In the genomic region with DNA sequence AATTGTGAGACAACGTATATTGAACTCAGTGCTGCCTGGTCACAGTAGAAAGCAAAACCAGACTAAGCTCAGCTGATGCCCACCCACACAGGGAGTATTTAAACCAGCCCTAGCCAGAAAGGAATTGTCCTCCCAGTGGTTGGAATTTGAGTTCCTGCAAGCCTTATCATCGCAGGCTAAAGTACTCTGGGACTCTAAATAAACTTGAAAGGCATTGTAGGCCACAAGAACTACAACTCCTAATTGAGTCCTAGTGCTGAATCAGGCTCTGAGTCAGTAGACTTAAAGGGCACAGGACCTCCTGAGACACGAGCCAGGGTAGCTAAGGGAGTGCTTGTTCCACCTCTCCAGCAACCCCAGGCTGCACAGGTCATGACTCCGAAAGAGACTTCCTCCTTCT, we compare ENCODE assay signal across 18 cellular contexts.
DNase-seq lines count a peak whose midpoint lies in the region; ATAC-seq, FAIRE-seq and TF ChIP-seq lines count a peak whose summit lies in the region.
"Had no signal": no experiment of that assay in that cellular context is flagged by ENCODE, and none has a peak within 500 bp of the region (broad histone marks: within the 10 kb centered on the region; RNA-seq: fewer than 3 reads in every experiment).

No MANE protein-coding gene starts in this region.

- H3K36me3 ChIP-seq in ACC112 (ENCODE audit: insufficient read depth, low read length): no peaks in the 10 kb centered on the region
- H3K36me3 ChIP-seq: upper lobe of left lung had no signal

- no peak overlapping the region for H3K4me3 ChIP-seq in ACC112 (ENCODE audit: low read depth, low read length)
- H3K4me3 ChIP-seq: PC-9, upper lobe of left lung had no signal

- FAIRE-seq in urothelium cell line (lab: Jason Lieb, UNC): no peak

- no peaks in the 10 kb centered on the region for H3K27me3 ChIP-seq in ACC112 (ENCODE audit: insufficient read depth, low read length)
- H3K27me3 ChIP-seq: upper lobe of left lung had no signal

- no peaks in the 10 kb centered on the region for H3K36me3 Mint-ChIP-seq in HFFc6 (ENCODE audit: low read depth)
- no peaks in the 10 kb centered on the region for H3K36me3 Mint-ChIP-seq in stimulated activated effector memory CD8-positive, alpha-beta T cell treated with anti-CD3 and anti-CD28 coated beads, Interleukin-12 subunit alpha, Interleukin-12 subunit beta, amount 100 ng/mL, for 72 hours

- peak overlapping the region; percentile 20 for H2AFZ ChIP-seq in ACC112 (ENCODE audit: low read length, unreplicated experiment)
- H2AFZ ChIP-seq: PC-9 had no signal

- peak overlapping the region; percentile 4; the same call in 1 of the 2 replicates for H3K27ac ChIP-seq in ACC112 (ENCODE audit: low read depth, low read length)
- H3K27ac ChIP-seq: PC-9 had no signal

- peaks cover 9% of the 10 kb centered on the region; the same call in 1 of the 2 replicates for H3K27me3 Mint-ChIP-seq in HFFc6 (ENCODE audit: insufficient read depth)
- H3K27me3 Mint-ChIP-seq: activated CD4-positive, alpha-beta T cell treated with anti-CD3 and anti-CD28 coated beads for 36 hours; activated naive CD8-positive, alpha-beta T cell treated with anti-CD3 and anti-CD28 coated beads, Interleukin-2, amount 50 U/mL, for 24 hours had no signal

- peaks cover 14% of the 10 kb centered on the region for H3K4me1 Mint-ChIP-seq in HFFc6 (ENCODE audit: low read depth)
- no peaks in the 10 kb centered on the region for H3K4me1 Mint-ChIP-seq in stimulated activated effector memory CD8-positive, alpha-beta T cell treated with anti-CD3 and anti-CD28 coated beads, Interleukin-12 subunit alpha, Interleukin-12 subunit beta, amount 100 ng/mL, for 72 hours
- H3K4me1 Mint-ChIP-seq: activated CD4-positive, alpha-beta T cell treated with anti-CD3 and anti-CD28 coated beads for 36 hours; activated naive CD8-positive, alpha-beta T cell treated with anti-CD3 and anti-CD28 coated beads, Interleukin-2, amount 50 U/mL, for 24 hours; natural killer cell had no signal

- peaks cover 8% of the 10 kb centered on the region for H3K4me1 ChIP-seq in ACC112 (ENCODE audit: control insufficient read depth, insufficient read depth, low read length, unreplicated experiment)

- H3K79me2 ChIP-seq in ACC112 (ENCODE audit: control insufficient read depth, insufficient read depth, low read length, unreplicated experiment): no peaks in the 10 kb centered on the region

- TF ChIP-seq CTCF in HFFc6 (IDR thresholded peaks at IDR 0.05): peak; percentile 47

- H3K9me3 Mint-ChIP-seq in HFFc6: no peaks in the 10 kb centered on the region
- H3K9me3 Mint-ChIP-seq in stimulated activated effector memory CD8-positive, alpha-beta T cell treated with anti-CD3 and anti-CD28 coated beads, Interleukin-12 subunit alpha, Interleukin-12 subunit beta, amount 100 ng/mL, for 72 hours: peaks cover 7% of the 10 kb centered on the region
- H3K9me3 Mint-ChIP-seq: activated naive CD8-positive, alpha-beta T cell treated with anti-CD3 and anti-CD28 coated beads, Interleukin-2, amount 50 U/mL, for 24 hours had no signal

- no peak for ATAC-seq in stimulated activated effector memory CD8-positive, alpha-beta T cell treated with anti-CD3 and anti-CD28 coated beads, Interleukin-12 subunit alpha, Interleukin-12 subunit beta, amount 100 ng/mL, for 72 hours
- ATAC-seq in HG03565 (IDR thresholded peaks at IDR 0.05; ENCODE audit: unreplicated experiment) (no peak), GM21526 (IDR thresholded peaks at IDR 0.05; ENCODE audit: low FRiP score, unreplicated experiment) (no peak)
- ATAC-seq: activated CD4-positive, alpha-beta T cell treated with anti-CD3 and anti-CD28 coated beads for 36 hours; activated naive CD8-positive, alpha-beta T cell treated with anti-CD3 and anti-CD28 coated beads, Interleukin-2, amount 50 U/mL, for 24 hours; natural killer cell had no signal

- no peak overlapping the region for H3K4me3 Mint-ChIP-seq in HFFc6
- no peak overlapping the region for H3K4me3 Mint-ChIP-seq in stimulated activated effector memory CD8-positive, alpha-beta T cell treated with anti-CD3 and anti-CD28 coated beads, Interleukin-12 subunit alpha, Interleukin-12 subunit beta, amount 100 ng/mL, for 72 hours
- H3K4me3 Mint-ChIP-seq: activated CD4-positive, alpha-beta T cell treated with anti-CD3 and anti-CD28 coated beads for 36 hours; activated naive CD8-positive, alpha-beta T cell treated with anti-CD3 and anti-CD28 coated beads, Interleukin-2, amount 50 U/mL, for 24 hours; natural killer cell had no signal

- DNase-seq in HFFc6 (peak; percentile 84), astrocyte of the hippocampus (ENCODE audit: low read depth, low spot score) (peak; percentile 92), iris pigment epithelial cell (ENCODE audit: low read depth) (peak; percentile 74), urothelium cell line (ENCODE audit: low spot score) (no peak)
- DNase-seq in stimulated activated effector memory CD8-positive, alpha-beta T cell treated with anti-CD3 and anti-CD28 coated beads, Interleukin-12 subunit alpha, Interleukin-12 subunit beta, amount 100 ng/mL, for 72 hours (ENCODE audit: low spot score in 2 of 2): no peak
- DNase-seq: activated CD4-positive, alpha-beta T cell treated with anti-CD3 and anti-CD28 coated beads for 36 hours; activated naive CD8-positive, alpha-beta T cell treated with anti-CD3 and anti-CD28 coated beads, Interleukin-2, amount 50 U/mL, for 24 hours; activated T-cell treated with anti-CD3 and anti-CD28 coated beads, Interleukin-2, amount 50 U/mL, for 1 hour; DMS53; GOT3; natural killer cell; NCI-H2227 treated with DMSO at 0.1 percent for 48 hours; PC-9; T-helper 1 cell; upper lobe of left lung had no signal

- no peak overlapping the region for H3K27ac Mint-ChIP-seq in HFFc6
- no peak overlapping the region for H3K27ac Mint-ChIP-seq in stimulated activated effector memory CD8-positive, alpha-beta T cell treated with anti-CD3 and anti-CD28 coated beads, Interleukin-12 subunit alpha, Interleukin-12 subunit beta, amount 100 ng/mL, for 72 hours
- H3K27ac Mint-ChIP-seq: activated CD4-positive, alpha-beta T cell treated with anti-CD3 and anti-CD28 coated beads for 36 hours; activated naive CD8-positive, alpha-beta T cell treated with anti-CD3 and anti-CD28 coated beads, Interleukin-2, amount 50 U/mL, for 24 hours; natural killer cell had no signal

Comparison
In these comparisons a context has a peak if more than half of its experiments do, and no peak if none do; other contexts are left out.
1. DNase-seq: peak in HFFc6 (single experiment), astrocyte of the hippocampus (single experiment) and iris pigment epithelial cell (single experiment); none in stimulated activated effector memory CD8-positive, alpha-beta T cell treated with anti-CD3 and anti-CD28 coated beads, Interleukin-12 subunit alpha, Interleukin-12 subunit beta, amount 100 ng/mL, for 72 hours (0 of 2) and urothelium cell line (single experiment).